Comparison of ENCODE assay signal across 1 cellular context in the genomic region with DNA sequence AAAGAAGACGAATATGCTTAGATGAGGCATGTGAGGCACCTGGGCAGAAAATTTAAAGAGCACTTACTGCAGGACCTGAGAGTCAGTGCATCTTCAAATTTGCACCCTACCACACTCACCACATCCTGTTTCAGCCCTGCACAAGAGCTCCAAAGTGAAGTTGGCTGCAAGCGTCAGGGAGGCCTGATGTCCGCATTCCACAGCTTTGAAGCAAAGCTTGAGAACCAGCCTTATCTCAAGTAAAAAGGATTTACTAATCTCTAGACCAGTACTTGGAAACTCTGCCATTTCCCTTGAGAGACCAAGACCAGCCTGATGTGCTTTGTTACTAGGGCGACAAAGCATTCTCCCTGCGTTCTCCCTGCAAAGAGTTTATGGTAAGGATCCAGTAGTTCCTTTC.
TF ChIP-seq lines count a peak whose summit lies in the region.

No MANE protein-coding gene starts in this region.

TF ChIP-seq in GM12878, 131 proteins besides CTCF, POLR2A, EP300 and RAD21 (continued from another document and continues in another):
- TF ChIP-seq NBN (IDR thresholded peaks at IDR 0.05) (no peak), NFIC (IDR thresholded peaks at IDR 0.05; ENCODE audit: low read depth, low read length) (no peak), MTA2 (IDR thresholded peaks at IDR 0.05; ENCODE audit: low read depth) (no peak), KDM1A (IDR thresholded peaks at IDR 0.05; ENCODE audit: borderline replicate concordance) (no peak), BCL11A (IDR thresholded peaks at IDR 0.05; ENCODE audit: low read depth, low read length) (no peak), SREBF2 (IDR thresholded peaks at IDR 0.05; ENCODE audit: low read length) (no peak), CBX5 (IDR thresholded peaks at IDR 0.05; ENCODE audit: low read depth) (peak; percentile 50; the same call in 1 of the 2 replicates), JUND (IDR thresholded peaks at IDR 0.05; ENCODE audit: low read depth, low read length) (no peak), SP1 (IDR thresholded peaks at IDR 0.05; ENCODE audit: low read depth, low read length) (peak; percentile 36), MXI1 (IDR thresholded peaks at IDR 0.05; ENCODE audit: low read depth, low read length) (no peak), EED (IDR thresholded peaks at IDR 0.05; ENCODE audit: low read depth) (0 out of 2 replicates have a peak, but pooled peaks have one; percentile 24), KAT2A (conservative IDR thresholded peaks at IDR 0.05; ENCODE audit: control insufficient read depth, low read depth, low read length) (no peak), CREM (IDR thresholded peaks at IDR 0.05; ENCODE audit: low read depth) (no peak), CBX3 (IDR thresholded peaks at IDR 0.05; ENCODE audit: borderline replicate concordance, low read depth) (no peak), BRCA1 (IDR thresholded peaks at IDR 0.05; ENCODE audit: low read depth, low read length) (no peak), MEF2B (IDR thresholded peaks at IDR 0.05; ENCODE audit: partially characterized antibody, poor library complexity, severe bottlenecking) (no peak), ZBED1 (IDR thresholded peaks at IDR 0.05; ENCODE audit: borderline replicate concordance) (no peak), CBFB (IDR thresholded peaks at IDR 0.05; ENCODE audit: low read depth) (0 out of 2 replicates have a peak, but pooled peaks have one; percentile 39), RUNX3 (IDR thresholded peaks at IDR 0.05; ENCODE audit: low read length) (peak; percentile 94), SUZ12 (IDR thresholded peaks at IDR 0.05; ENCODE audit: unreplicated experiment) (no peak), HCFC1 (IDR thresholded peaks at IDR 0.05; ENCODE audit: low read length) (no peak), NFYA (IDR thresholded peaks at IDR 0.05; ENCODE audit: borderline replicate concordance, low read depth, low read length) (no peak), SIN3A (IDR thresholded peaks at IDR 0.05; ENCODE audit: low read depth, low read length) (no peak)
- TF ChIP-seq, protein P1, sequence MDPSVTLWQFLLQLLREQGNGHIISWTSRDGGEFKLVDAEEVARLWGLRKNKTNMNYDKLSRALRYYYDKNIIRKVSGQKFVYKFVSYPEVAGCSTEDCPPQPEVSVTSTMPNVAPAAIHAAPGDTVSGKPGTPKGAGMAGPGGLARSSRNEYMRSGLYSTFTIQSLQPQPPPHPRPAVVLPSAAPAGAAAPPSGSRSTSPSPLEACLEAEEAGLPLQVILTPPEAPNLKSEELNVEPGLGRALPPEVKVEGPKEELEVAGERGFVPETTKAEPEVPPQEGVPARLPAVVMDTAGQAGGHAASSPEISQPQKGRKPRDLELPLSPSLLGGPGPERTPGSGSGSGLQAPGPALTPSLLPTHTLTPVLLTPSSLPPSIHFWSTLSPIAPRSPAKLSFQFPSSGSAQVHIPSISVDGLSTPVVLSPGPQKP (IDR thresholded peaks at IDR 0.05; ENCODE audit: low read depth, low read length) = no peak
- TF ChIP-seq, protein P2, sequence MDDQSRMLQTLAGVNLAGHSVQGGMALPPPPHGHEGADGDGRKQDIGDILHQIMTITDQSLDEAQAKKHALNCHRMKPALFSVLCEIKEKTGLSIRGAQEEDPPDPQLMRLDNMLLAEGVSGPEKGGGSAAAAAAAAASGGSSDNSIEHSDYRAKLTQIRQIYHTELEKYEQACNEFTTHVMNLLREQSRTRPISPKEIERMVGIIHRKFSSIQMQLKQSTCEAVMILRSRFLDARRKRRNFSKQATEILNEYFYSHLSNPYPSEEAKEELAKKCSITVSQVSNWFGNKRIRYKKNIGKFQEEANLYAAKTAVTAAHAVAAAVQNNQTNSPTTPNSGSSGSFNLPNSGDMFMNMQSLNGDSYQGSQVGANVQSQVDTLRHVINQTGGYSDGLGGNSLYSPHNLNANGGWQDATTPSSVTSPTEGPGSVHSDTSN (IDR thresholded peaks at IDR 0.05; ENCODE audit: insufficient replicate concordance, low read depth, low read length) = no peak
- TF ChIP-seq, protein P3, sequence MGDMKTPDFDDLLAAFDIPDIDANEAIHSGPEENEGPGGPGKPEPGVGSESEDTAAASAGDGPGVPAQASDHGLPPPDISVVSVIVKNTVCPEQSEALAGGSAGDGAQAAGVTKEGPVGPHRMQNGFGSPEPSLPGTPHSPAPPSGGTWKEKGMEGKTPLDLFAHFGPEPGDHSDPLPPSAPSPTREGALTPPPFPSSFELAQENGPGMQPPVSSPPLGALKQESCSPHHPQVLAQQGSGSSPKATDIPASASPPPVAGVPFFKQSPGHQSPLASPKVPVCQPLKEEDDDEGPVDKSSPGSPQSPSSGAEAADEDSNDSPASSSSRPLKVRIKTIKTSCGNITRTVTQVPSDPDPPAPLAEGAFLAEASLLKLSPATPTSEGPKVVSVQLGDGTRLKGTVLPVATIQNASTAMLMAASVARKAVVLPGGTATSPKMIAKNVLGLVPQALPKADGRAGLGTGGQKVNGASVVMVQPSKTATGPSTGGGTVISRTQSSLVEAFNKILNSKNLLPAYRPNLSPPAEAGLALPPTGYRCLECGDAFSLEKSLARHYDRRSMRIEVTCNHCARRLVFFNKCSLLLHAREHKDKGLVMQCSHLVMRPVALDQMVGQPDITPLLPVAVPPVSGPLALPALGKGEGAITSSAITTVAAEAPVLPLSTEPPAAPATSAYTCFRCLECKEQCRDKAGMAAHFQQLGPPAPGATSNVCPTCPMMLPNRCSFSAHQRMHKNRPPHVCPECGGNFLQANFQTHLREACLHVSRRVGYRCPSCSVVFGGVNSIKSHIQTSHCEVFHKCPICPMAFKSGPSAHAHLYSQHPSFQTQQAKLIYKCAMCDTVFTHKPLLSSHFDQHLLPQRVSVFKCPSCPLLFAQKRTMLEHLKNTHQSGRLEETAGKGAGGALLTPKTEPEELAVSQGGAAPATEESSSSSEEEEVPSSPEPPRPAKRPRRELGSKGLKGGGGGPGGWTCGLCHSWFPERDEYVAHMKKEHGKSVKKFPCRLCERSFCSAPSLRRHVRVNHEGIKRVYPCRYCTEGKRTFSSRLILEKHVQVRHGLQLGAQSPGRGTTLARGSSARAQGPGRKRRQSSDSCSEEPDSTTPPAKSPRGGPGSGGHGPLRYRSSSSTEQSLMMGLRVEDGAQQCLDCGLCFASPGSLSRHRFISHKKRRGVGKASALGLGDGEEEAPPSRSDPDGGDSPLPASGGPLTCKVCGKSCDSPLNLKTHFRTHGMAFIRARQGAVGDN (IDR thresholded peaks at IDR 0.05) = no peak
- TF ChIP-seq, protein P4, sequence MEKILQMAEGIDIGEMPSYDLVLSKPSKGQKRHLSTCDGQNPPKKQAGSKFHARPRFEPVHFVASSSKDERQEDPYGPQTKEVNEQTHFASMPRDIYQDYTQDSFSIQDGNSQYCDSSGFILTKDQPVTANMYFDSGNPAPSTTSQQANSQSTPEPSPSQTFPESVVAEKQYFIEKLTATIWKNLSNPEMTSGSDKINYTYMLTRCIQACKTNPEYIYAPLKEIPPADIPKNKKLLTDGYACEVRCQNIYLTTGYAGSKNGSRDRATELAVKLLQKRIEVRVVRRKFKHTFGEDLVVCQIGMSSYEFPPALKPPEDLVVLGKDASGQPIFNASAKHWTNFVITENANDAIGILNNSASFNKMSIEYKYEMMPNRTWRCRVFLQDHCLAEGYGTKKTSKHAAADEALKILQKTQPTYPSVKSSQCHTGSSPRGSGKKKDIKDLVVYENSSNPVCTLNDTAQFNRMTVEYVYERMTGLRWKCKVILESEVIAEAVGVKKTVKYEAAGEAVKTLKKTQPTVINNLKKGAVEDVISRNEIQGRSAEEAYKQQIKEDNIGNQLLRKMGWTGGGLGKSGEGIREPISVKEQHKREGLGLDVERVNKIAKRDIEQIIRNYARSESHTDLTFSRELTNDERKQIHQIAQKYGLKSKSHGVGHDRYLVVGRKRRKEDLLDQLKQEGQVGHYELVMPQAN (conservative IDR thresholded peaks at IDR 0.05) = no peak
- TF ChIP-seq, protein P5, sequence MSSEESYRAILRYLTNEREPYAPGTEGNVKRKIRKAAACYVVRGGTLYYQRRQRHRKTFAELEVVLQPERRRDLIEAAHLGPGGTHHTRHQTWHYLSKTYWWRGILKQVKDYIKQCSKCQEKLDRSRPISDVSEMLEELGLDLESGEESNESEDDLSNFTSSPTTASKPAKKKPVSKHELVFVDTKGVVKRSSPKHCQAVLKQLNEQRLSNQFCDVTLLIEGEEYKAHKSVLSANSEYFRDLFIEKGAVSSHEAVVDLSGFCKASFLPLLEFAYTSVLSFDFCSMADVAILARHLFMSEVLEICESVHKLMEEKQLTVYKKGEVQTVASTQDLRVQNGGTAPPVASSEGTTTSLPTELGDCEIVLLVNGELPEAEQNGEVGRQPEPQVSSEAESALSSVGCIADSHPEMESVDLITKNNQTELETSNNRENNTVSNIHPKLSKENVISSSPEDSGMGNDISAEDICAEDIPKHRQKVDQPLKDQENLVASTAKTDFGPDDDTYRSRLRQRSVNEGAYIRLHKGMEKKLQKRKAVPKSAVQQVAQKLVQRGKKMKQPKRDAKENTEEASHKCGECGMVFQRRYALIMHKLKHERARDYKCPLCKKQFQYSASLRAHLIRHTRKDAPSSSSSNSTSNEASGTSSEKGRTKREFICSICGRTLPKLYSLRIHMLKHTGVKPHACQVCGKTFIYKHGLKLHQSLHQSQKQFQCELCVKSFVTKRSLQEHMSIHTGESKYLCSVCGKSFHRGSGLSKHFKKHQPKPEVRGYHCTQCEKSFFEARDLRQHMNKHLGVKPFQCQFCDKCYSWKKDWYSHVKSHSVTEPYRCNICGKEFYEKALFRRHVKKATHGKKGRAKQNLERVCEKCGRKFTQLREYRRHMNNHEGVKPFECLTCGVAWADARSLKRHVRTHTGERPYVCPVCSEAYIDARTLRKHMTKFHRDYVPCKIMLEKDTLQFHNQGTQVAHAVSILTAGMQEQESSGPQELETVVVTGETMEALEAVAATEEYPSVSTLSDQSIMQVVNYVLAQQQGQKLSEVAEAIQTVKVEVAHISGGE (CRISPR knock-in tag; IDR thresholded peaks at IDR 0.05) = peak; percentile 46; the same call in 1 of the 2 replicates
- TF ChIP-seq, protein P6, sequence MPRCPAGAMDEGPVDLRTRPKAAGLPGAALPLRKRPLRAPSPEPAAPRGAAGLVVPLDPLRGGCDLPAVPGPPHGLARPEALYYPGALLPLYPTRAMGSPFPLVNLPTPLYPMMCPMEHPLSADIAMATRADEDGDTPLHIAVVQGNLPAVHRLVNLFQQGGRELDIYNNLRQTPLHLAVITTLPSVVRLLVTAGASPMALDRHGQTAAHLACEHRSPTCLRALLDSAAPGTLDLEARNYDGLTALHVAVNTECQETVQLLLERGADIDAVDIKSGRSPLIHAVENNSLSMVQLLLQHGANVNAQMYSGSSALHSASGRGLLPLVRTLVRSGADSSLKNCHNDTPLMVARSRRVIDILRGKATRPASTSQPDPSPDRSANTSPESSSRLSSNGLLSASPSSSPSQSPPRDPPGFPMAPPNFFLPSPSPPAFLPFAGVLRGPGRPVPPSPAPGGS (IDR thresholded peaks at IDR 0.05; ENCODE audit: borderline replicate concordance, insufficient read depth, low read depth, low read length, poor library complexity, severe bottlenecking) = no peak
- TF ChIP-seq, protein P7, sequence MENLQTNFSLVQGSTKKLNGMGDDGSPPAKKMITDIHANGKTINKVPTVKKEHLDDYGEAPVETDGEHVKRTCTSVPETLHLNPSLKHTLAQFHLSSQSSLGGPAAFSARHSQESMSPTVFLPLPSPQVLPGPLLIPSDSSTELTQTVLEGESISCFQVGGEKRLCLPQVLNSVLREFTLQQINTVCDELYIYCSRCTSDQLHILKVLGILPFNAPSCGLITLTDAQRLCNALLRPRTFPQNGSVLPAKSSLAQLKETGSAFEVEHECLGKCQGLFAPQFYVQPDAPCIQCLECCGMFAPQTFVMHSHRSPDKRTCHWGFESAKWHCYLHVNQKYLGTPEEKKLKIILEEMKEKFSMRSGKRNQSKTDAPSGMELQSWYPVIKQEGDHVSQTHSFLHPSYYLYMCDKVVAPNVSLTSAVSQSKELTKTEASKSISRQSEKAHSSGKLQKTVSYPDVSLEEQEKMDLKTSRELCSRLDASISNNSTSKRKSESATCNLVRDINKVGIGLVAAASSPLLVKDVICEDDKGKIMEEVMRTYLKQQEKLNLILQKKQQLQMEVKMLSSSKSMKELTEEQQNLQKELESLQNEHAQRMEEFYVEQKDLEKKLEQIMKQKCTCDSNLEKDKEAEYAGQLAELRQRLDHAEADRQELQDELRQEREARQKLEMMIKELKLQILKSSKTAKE (IDR thresholded peaks at IDR 0.05; ENCODE audit: low read depth, poor library complexity, severe bottlenecking) = no peak
- TF ChIP-seq, protein P8, sequence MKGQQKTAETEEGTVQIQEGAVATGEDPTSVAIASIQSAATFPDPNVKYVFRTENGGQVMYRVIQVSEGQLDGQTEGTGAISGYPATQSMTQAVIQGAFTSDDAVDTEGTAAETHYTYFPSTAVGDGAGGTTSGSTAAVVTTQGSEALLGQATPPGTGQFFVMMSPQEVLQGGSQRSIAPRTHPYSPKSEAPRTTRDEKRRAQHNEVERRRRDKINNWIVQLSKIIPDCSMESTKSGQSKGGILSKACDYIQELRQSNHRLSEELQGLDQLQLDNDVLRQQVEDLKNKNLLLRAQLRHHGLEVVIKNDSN (IDR thresholded peaks at IDR 0.05; ENCODE audit: borderline replicate concordance, extremely low read length, insufficient read depth, low read depth, low read length) = no peak
- TF ChIP-seq, protein P9, sequence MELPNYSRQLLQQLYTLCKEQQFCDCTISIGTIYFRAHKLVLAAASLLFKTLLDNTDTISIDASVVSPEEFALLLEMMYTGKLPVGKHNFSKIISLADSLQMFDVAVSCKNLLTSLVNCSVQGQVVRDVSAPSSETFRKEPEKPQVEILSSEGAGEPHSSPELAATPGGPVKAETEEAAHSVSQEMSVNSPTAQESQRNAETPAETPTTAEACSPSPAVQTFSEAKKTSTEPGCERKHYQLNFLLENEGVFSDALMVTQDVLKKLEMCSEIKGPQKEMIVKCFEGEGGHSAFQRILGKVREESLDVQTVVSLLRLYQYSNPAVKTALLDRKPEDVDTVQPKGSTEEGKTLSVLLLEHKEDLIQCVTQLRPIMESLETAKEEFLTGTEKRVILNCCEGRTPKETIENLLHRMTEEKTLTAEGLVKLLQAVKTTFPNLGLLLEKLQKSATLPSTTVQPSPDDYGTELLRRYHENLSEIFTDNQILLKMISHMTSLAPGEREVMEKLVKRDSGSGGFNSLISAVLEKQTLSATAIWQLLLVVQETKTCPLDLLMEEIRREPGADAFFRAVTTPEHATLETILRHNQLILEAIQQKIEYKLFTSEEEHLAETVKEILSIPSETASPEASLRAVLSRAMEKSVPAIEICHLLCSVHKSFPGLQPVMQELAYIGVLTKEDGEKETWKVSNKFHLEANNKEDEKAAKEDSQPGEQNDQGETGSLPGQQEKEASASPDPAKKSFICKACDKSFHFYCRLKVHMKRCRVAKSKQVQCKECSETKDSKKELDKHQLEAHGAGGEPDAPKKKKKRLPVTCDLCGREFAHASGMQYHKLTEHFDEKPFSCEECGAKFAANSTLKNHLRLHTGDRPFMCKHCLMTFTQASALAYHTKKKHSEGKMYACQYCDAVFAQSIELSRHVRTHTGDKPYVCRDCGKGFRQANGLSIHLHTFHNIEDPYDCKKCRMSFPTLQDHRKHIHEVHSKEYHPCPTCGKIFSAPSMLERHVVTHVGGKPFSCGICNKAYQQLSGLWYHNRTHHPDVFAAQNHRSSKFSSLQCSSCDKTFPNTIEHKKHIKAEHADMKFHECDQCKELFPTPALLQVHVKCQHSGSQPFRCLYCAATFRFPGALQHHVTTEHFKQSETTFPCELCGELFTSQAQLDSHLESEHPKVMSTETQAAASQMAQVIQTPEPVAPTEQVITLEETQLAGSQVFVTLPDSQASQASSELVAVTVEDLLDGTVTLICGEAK (IDR thresholded peaks at IDR 0.05; ENCODE audit: borderline replicate concordance) = peak; percentile 31; the same call in 1 of the 2 replicates
